Comparison of ENCODE assay signal across 17 cellular contexts in genomic region chr4:173399016-173399415, GRCh38. TPM values are rescaled to one million over a fixed set of nuclear protein-coding genes. Genes with fewer than 3 reads are reported as not detected.
DNase-seq lines count a peak whose midpoint lies in the region; ATAC-seq, FAIRE-seq and TF ChIP-seq lines count a peak whose summit lies in the region.
"Had no signal": no experiment of that assay in that cellular context is flagged by ENCODE, and none has a peak within 500 bp of the region (broad histone marks: within the 10 kb centered on the region; RNA-seq: fewer than 3 reads in every experiment).

TSS of gene SCRG1 (minus strand) at chr4:173399116. CDS start at chr4:173391414, 7,702 bp downstream.

- no peak within 1 kb of the TSS for H2AK5ac ChIP-seq in H1 (ENCODE audit: low read depth, low read length)

- no peaks in the 10 kb centered on the region for H3K9me3 Mint-ChIP-seq in CD4-positive, alpha-beta T cell

- no peak within 1 kb of the TSS for H4K8ac ChIP-seq in H1 (ENCODE audit: extremely low read depth, insufficient read depth, low read length)

- H3K36me3 Mint-ChIP-seq in CD4-positive, alpha-beta T cell (ENCODE audit: low read depth) = no peaks in the 10 kb centered on the region

- H3K4me2 ChIP-seq in H1 (ENCODE audit: insufficient read depth in 1 of 2, low read depth in 2 of 2, low read length in 2 of 2) = no peak within 1 kb of the TSS

- POLR2A ChIA-PET in H1 (lab: Charles Lee; ENCODE audit: partially characterized antibody) = interaction anchor here (0.7 to 2.0 kb wide), 6 partner anchors 11 to 68 kb away, joined by 3 to 5 read pairs (median 3); partner anchors contain the start of gene HMGB2
- POLR2A ChIA-PET in CD4-positive, alpha-beta T cell (lab: Charles Lee) = no interaction called here

- no peak within 1 kb of the TSS for H3K18ac ChIP-seq in H1 (ENCODE audit: extremely low read depth, low read length)

- H3K4me3 Mint-ChIP-seq in CD4-positive, alpha-beta T cell = no peak within 1 kb of the TSS

- DNase-seq in SK-MEL-5 (ENCODE audit: low read depth, low spot score) (peak; percentile 79), H1 (ENCODE audit: low read depth in 1 of 2, low spot score in 2 of 2) (no peak), left kidney (ENCODE audit: low read depth, low spot score) (peak; percentile 18), sigmoid colon (peak; percentile 80), SHP77 (lab: John Stamatoyannopoulos, UW) (no peak), urothelium cell line (ENCODE audit: low spot score) (no peak)
- DNase-seq in CD4-positive, alpha-beta T cell = no peak
- DNase-seq: activated naive CD4-positive, alpha-beta T cell treated with anti-CD3 and anti-CD28 coated beads, Interleukin-2, amount 50 U/mL, for 16 hours; BE2C; gastrocnemius medialis; NCI-H2029; psoas muscle had no signal

- peaks cover 9% of the 10 kb centered on the region for H3K27me3 Mint-ChIP-seq in CD4-positive, alpha-beta T cell

- no peak within 1 kb of the TSS for H2AFZ ChIP-seq in H1 (ENCODE audit: low read length)

- TF ChIP-seq CTCF in H1 (IDR thresholded peaks at IDR 0.05; ENCODE audit: control extremely low read depth in 1 of 3, insufficient read depth in 1 of 3, low read depth in 1 of 3, low read length in 3 of 3) (no peak), sigmoid colon (IDR thresholded peaks at IDR 0.05) (no peak)
- no peak for TF ChIP-seq CTCF in CD4-positive, alpha-beta T cell (IDR thresholded peaks at IDR 0.05)

- intact Hi-C loops in sigmoid colon (cut with DNase I) = no loop called here
- intact Hi-C loops in CD4-positive, alpha-beta T cell (cut with DNase I, micrococcal nuclease) = no loop called here

- no peak for ATAC-seq in CD4-positive, alpha-beta T cell (ENCODE audit: poor library complexity)
- no peak for ATAC-seq in HG02571 (IDR thresholded peaks at IDR 0.05; ENCODE audit: unreplicated experiment)
- ATAC-seq: gastrocnemius medialis, psoas muscle had no signal

- TF ChIP-seq POLR2A in H1 (IDR thresholded peaks at IDR 0.05; ENCODE audit: control extremely low read depth in 1 of 2, low read depth in 2 of 2, low read length in 2 of 2) (no peak), sigmoid colon (IDR thresholded peaks at IDR 0.05) (no peak)

- no peaks in the 10 kb centered on the region for H3K9me3 ChIP-seq in H1 (ENCODE audit: insufficient read depth in 2 of 2, low read depth in 1 of 2, low read length in 1 of 2)
- H3K9me3 ChIP-seq in sigmoid colon = no peaks in the 10 kb centered on the region
- no peaks in the 10 kb centered on the region for H3K9me3 ChIP-seq in CD4-positive, alpha-beta T cell (ENCODE audit: control insufficient read depth, low read length)
- H3K9me3 ChIP-seq: BE2C, gastrocnemius medialis, psoas muscle had no signal

- CTCF ChIA-PET in H1 (lab: Charles Lee; ENCODE audit: partially characterized antibody) = interaction anchor here (0.8 to 2.0 kb wide), 5 partner anchors 11 to 386 kb away, joined by 3 to 13 read pairs (median 6); no protein-coding TSS in a partner anchor
- CTCF ChIA-PET in CD4-positive, alpha-beta T cell (lab: Charles Lee) = no interaction called here

- no peak within 1 kb of the TSS for H3K23ac ChIP-seq in H1 (ENCODE audit: insufficient read length)

- no peak within 1 kb of the TSS for H2BK12ac ChIP-seq in H1 (ENCODE audit: low read depth, low read length)

- FAIRE-seq in H1 (lab: Jason Lieb, UNC) (peak; percentile 69), urothelium cell line (lab: Jason Lieb, UNC) (no peak)
- FAIRE-seq: GM12892, GM19239 had no signal

- no peak within 1 kb of the TSS for H2BK20ac ChIP-seq in H1 (ENCODE audit: low read length)

- peaks cover 2% of the 10 kb centered on the region for H3K23me2 ChIP-seq in H1 (ENCODE audit: low read depth, low read length)

- no peak within 1 kb of the TSS for H2BK120ac ChIP-seq in H1 (replicated peaks; ENCODE audit: low read depth, low read length)

- no peak within 1 kb of the TSS for H3K27ac ChIP-seq in H1 (ENCODE audit: low read depth, low read length)
- H3K27ac ChIP-seq in sigmoid colon = peak within 1 kb of the TSS; percentile 28 to 76 (median 68)
- H3K27ac ChIP-seq in CD4-positive, alpha-beta T cell (ENCODE audit: low read depth, low read length) = no peak within 1 kb of the TSS
- H3K27ac ChIP-seq: gastrocnemius medialis, psoas muscle had no signal

- no peak within 1 kb of the TSS for H3K14ac ChIP-seq in H1 (ENCODE audit: insufficient read length)

- in situ Hi-C loops in SK-MEL-5 (cut with HindIII; ENCODE audit: low pct_unique_long_range_greater_than_20kb, low sequenced_read_pairs) = no loop called here

- no peaks in the 10 kb centered on the region for H3K79me1 ChIP-seq in H1 (ENCODE audit: low read depth, low read length)

- H3K36me3 ChIP-seq in H1 (ENCODE audit: control insufficient read depth in 2 of 4, insufficient read depth in 4 of 4, low read length in 3 of 4) = no peaks in the 10 kb centered on the region
- peaks cover 0 to 5% (median 0%) of the 10 kb centered on the region in 4 donors for H3K36me3 ChIP-seq in sigmoid colon
- H3K36me3 ChIP-seq: BE2C had no signal

- TF ChIP-seq RAD21 in H1 (IDR thresholded peaks at IDR 0.05 in 1 of 2, conservative IDR thresholded peaks at IDR 0.05 in 1 of 2; ENCODE audit: low read depth in 2 of 2, low read length in 2 of 2) = no peak

- H3K4me1 ChIP-seq in H1 (replicated peaks in 1 of 4; ENCODE audit: control insufficient read depth in 3 of 4, insufficient read depth in 4 of 4, low read length in 3 of 4) (no peaks in the 10 kb centered on the region), sigmoid colon (peaks cover 0 to 33% (median 18%) of the 10 kb centered on the region in 4 donors)
- H3K4me1 ChIP-seq: BE2C, gastrocnemius medialis, psoas muscle had no signal

- H3K27me3 ChIP-seq in H1 (replicated peaks in 1 of 4; ENCODE audit: control insufficient read depth in 3 of 4, extremely low read depth in 1 of 4, insufficient read depth in 3 of 4, low read length in 3 of 4) (no peaks in the 10 kb centered on the region), sigmoid colon (no peaks in the 10 kb centered on the region)
- H3K27me3 ChIP-seq in CD4-positive, alpha-beta T cell (ENCODE audit: control insufficient read depth, insufficient read depth, low read length) = no peaks in the 10 kb centered on the region
- H3K27me3 ChIP-seq: BE2C, gastrocnemius medialis had no signal

- H4K5ac ChIP-seq in H1 (ENCODE audit: insufficient read length, low read depth, low read length) = no peak within 1 kb of the TSS

- no peak within 1 kb of the TSS for H3K4me3 ChIP-seq in H1 (ENCODE audit: extremely low read depth in 1 of 4, insufficient read depth in 2 of 4, low read depth in 3 of 4, low read length in 4 of 4)
- H3K4me3 ChIP-seq in sigmoid colon = peak within 1 kb of the TSS in 3 of 4 donors; percentile 10 to 32 (median 31)
- H3K4me3 ChIP-seq: gastrocnemius medialis, lung, psoas muscle had no signal

- no peaks in the 10 kb centered on the region for H4K20me1 ChIP-seq in H1 (replicated peaks in 1 of 2; ENCODE audit: control insufficient read depth in 1 of 2, insufficient read depth in 2 of 2, low read length in 2 of 2)

- H3K27ac Mint-ChIP-seq in CD4-positive, alpha-beta T cell = no peak within 1 kb of the TSS

- H3K56ac ChIP-seq in H1 (replicated peaks; ENCODE audit: insufficient read length, low read depth, low read length) = no peak within 1 kb of the TSS

- TF ChIP-seq EP300 in H1 (IDR thresholded peaks at IDR 0.05; ENCODE audit: borderline replicate concordance in 1 of 2, low read depth in 2 of 2, low read length in 2 of 2) = no peak
- no peak for TF ChIP-seq EP300 in sigmoid colon (IDR thresholded peaks at IDR 0.05)

- no peaks in the 10 kb centered on the region for H3K4me1 Mint-ChIP-seq in CD4-positive, alpha-beta T cell (ENCODE audit: low read depth)

- H3K9ac ChIP-seq in H1 (replicated peaks in 1 of 4; ENCODE audit: extremely low read depth in 1 of 4, low read depth in 3 of 4, low read length in 3 of 4) = no peak within 1 kb of the TSS

- H3K4ac ChIP-seq in H1 (replicated peaks; ENCODE audit: insufficient read length, low read depth, low read length) = no peak within 1 kb of the TSS

- no peak within 1 kb of the TSS for H2BK5ac ChIP-seq in H1 (ENCODE audit: low read depth, low read length)

- 55% methylated on average over 4 of the region's 4 CpGs; no CpG with 5 or more reads in 1 of the 2 experiments for WGBS in H1 (ENCODE audit: extremely low coverage in 1 of 2, insufficient coverage in 1 of 2, insufficient read length in 1 of 2, insufficient replicate concordance in 2 of 2, low coverage in 1 of 2, low lambda C conversion rate in 2 of 2, missing lambda C conversion rate in 1 of 2), 2 experiments
- 70 to 81% methylated on average over 4 of the region's 4 CpGs for WGBS in sigmoid colon, 2 donors

- no peaks in the 10 kb centered on the region for H3K79me2 ChIP-seq in H1 (ENCODE audit: control insufficient read depth in 1 of 2, insufficient read depth in 2 of 2, low read length in 2 of 2)

- no peak within 1 kb of the TSS for H4K91ac ChIP-seq in H1 (replicated peaks; ENCODE audit: insufficient read length, low read length)

- H2BK15ac ChIP-seq in H1 (ENCODE audit: low read length) = no peak within 1 kb of the TSS

TF ChIP-seq in H1, 55 proteins besides CTCF, POLR2A, EP300 and RAD21 (continues in another document):
- TF ChIP-seq SIX5 (IDR thresholded peaks at IDR 0.05; ENCODE audit: low read depth, low read length) (no peak), RXRA (IDR thresholded peaks at IDR 0.05; ENCODE audit: insufficient read depth, low read depth, low read length) (no peak), CBX8 (IDR thresholded peaks at IDR 0.05; ENCODE audit: borderline replicate concordance, low read depth, low read length) (no peak), CTBP2 (IDR thresholded peaks at IDR 0.05; ENCODE audit: borderline replicate concordance, insufficient read depth, insufficient read length, low read length) (no peak), SIRT6 (IDR thresholded peaks at IDR 0.05; ENCODE audit: low read length) (no peak), JUN (IDR thresholded peaks at IDR 0.05; ENCODE audit: low read depth, low read length) (no peak), MAFK (IDR thresholded peaks at IDR 0.05; ENCODE audit: low read depth, low read length) (no peak), TBP (IDR thresholded peaks at IDR 0.05; ENCODE audit: low read depth, low read length) (no peak)

RNA-seq across cellular contexts. Expression of gene SCRG1, which starts in this region (rescaled TPM):
- 1.2 and 1.3 TPM in 2 replicates for total RNA-seq in SK-MEL-5 (2014; rRNA removed; shearing (Covaris generic))
- polyA plus RNA-seq in SK-MEL-5 (2015; cell fraction: cytosol; rRNA removed) = 2.4 and 3.6 TPM in 2 replicates
- 0.44 and 0.72 TPM in 2 replicates for polyA plus RNA-seq in SK-MEL-5 (2015; cell fraction: nucleus; rRNA removed)
- total RNA-seq in H1 (2021; fragmentation: NEBNext Ultra II Directional; extraction: Animal tissue kit (Norgen Biotek cat#: 25700)) = not detected in 2 replicates
- not detected in 2 replicates for polyA plus RNA-seq in H1 (2011; rRNA removed)
- polyA plus RNA-seq in H1 (2011; cell fraction: cytosol; rRNA removed) = not detected
- polyA plus RNA-seq in H1 (2011; cell fraction: nucleus; rRNA removed) = not detected
- polyA plus RNA-seq in H1 (2012, experiment 1 of 2) = 0.09 TPM in 1 of 4 replicates, not detected in the others
- not detected for polyA plus RNA-seq in H1 (2012, experiment 2 of 2)
- polyA plus RNA-seq in H1 (2013, experiment 1 of 2) = not detected
- polyA plus RNA-seq in H1 (2013, experiment 2 of 2) = not detected
- polyA minus RNA-seq in H1 (2011; rRNA and poly(A)+ RNA removed) = not detected in 2 replicates
- polyA minus RNA-seq in H1 (2011; cell fraction: cytosol; rRNA and poly(A)+ RNA removed) = not detected
- polyA minus RNA-seq in H1 (2011; cell fraction: nucleus; rRNA and poly(A)+ RNA removed) = not detected
- total RNA-seq in sigmoid colon = 1 to 10 TPM; 2.6 to 5.8 (median 4.5) TPM
- under 1 TPM in 2 of 3 donors, not detected in 1; 0.55 to 0.60 TPM for polyA plus RNA-seq in sigmoid colon
- total RNA-seq in CD4-positive, alpha-beta T cell = not detected
- total RNA-seq: gastrocnemius medialis, LHCN-M2 had no signal

Comparison
In these comparisons a context has a peak if more than half of its experiments do, and no peak if none do; other contexts are left out.
1. DNase-seq: peak in SK-MEL-5 (single experiment), left kidney (single experiment) and sigmoid colon (single experiment); none in H1 (0 of 2), SHP77 (0 of 2), CD4-positive, alpha-beta T cell (0 of 10) and urothelium cell line (single experiment).
2. H3K27ac ChIP-seq: peak in sigmoid colon (4 of 4); none in H1 (single experiment) and CD4-positive, alpha-beta T cell (single experiment).
3. H3K4me3 ChIP-seq: peak in sigmoid colon (3 of 4); none in H1 (0 of 4).